Comparison of ENCODE assay signal across 8 cellular contexts in genomic region chr17:38701504-38702165, GRCh38. TPM values are rescaled to one million over a fixed set of nuclear protein-coding genes. Genes with fewer than 3 reads are reported as not detected.
DNase-seq lines count a peak whose midpoint lies in the region; ATAC-seq, FAIRE-seq and TF ChIP-seq lines count a peak whose summit lies in the region.

No MANE protein-coding gene starts in this region.

- H3K36me3 ChIP-seq in esophagus squamous epithelium (no peaks in the 10 kb centered on the region), osteoblast (ENCODE audit: insufficient read depth, low read length) (no peaks in the 10 kb centered on the region), upper lobe of left lung (no peaks in the 10 kb centered on the region)

- H3K4me3 ChIP-seq in esophagus squamous epithelium, result peak overlapping the region; percentile 76 to 94 (median 90)
- H3K4me3 ChIP-seq in osteoblast (ENCODE audit: insufficient read depth, low read length), result peak overlapping the region; percentile 91
- peak overlapping the region; percentile 42 to 97 (median 93) for H3K4me3 ChIP-seq in upper lobe of left lung

- 3% methylated on average over 7 of the region's 25 CpGs; no CpG with 5 or more reads in 1 of the 2 donors for WGBS in esophagus squamous epithelium, 2 donors
- WGBS in upper lobe of left lung, 2 donors, result 0 to 2% methylated on average over 5 to 20 of the region's 25 CpGs

- no peak for TF ChIP-seq CTCF in esophagus squamous epithelium (IDR thresholded peaks at IDR 0.05)
- no peak for TF ChIP-seq CTCF in osteoblast (IDR thresholded peaks at IDR 0.05; ENCODE audit: extremely low read depth, low read depth, low read length)
- no peak for TF ChIP-seq CTCF in upper lobe of left lung (IDR thresholded peaks at IDR 0.05)
- no peak for TF ChIP-seq CTCF in D721Med (IDR thresholded peaks at IDR 0.05; ENCODE audit: insufficient read depth, missing control alignments)

- H3K79me2 ChIP-seq in osteoblast (ENCODE audit: insufficient read depth, low read length), result peaks cover 17% of the 10 kb centered on the region

- TF ChIP-seq POLR2A in H54 (IDR thresholded peaks at IDR 0.05; ENCODE audit: low read depth, low read length) (no peak), esophagus squamous epithelium (IDR thresholded peaks at IDR 0.05) (no peak), upper lobe of left lung (IDR thresholded peaks at IDR 0.05) (no peak)

- no peak for FAIRE-seq in H54 (lab: Jason Lieb, UNC)
- FAIRE-seq in D721Med (lab: Jason Lieb, UNC), result no peak

- peak overlapping the region; percentile 96 to 98 (median 96) for H3K27ac ChIP-seq in esophagus squamous epithelium
- H3K27ac ChIP-seq in osteoblast (ENCODE audit: low read depth, low read length), result peak overlapping the region; percentile 46
- H3K27ac ChIP-seq in upper lobe of left lung, result peak overlapping the region; percentile 94 to 98 (median 96)

- H2AFZ ChIP-seq in osteoblast (ENCODE audit: low read length), result peak overlapping the region; percentile 74

- no peaks in the 10 kb centered on the region for H3K27me3 ChIP-seq in esophagus squamous epithelium
- no peaks in the 10 kb centered on the region for H3K27me3 ChIP-seq in osteoblast (ENCODE audit: insufficient read depth, low read length)
- H3K27me3 ChIP-seq in upper lobe of left lung, result peaks cover 0 to 3% (median 0%) of the 10 kb centered on the region in 4 donors

- peak overlapping the region; percentile 84 for H3K4me2 ChIP-seq in osteoblast (ENCODE audit: insufficient read depth, low read length)

- TF ChIP-seq EP300 in upper lobe of left lung (IDR thresholded peaks at IDR 0.05), result peak in 2 of 4 donors; percentile 27 to 40

- intact Hi-C loops in esophagus squamous epithelium (cut with DNase I), result no loop called here

- DNase-seq in Daoy (ENCODE audit: low read depth), result peak; percentile 61
- peak; percentile 71 for DNase-seq in H54 (ENCODE audit: insufficient read length, low spot score)
- DNase-seq in NCI-H748 (lab: John Stamatoyannopoulos, UW; ENCODE audit: unreplicated experiment), result peak; percentile 74
- peak; percentile 81 for DNase-seq in activated T-cell treated with anti-CD3 and anti-CD28 coated beads for 24 hours (ENCODE audit: low read depth)
- DNase-seq in esophagus squamous epithelium (lab: John Stamatoyannopoulos, UW), result no peak
- peak; percentile 89 for DNase-seq in osteoblast (ENCODE audit: insufficient read length, low spot score, missing footprints)
- peak in 1 of 2 donors; percentile 55 for DNase-seq in upper lobe of left lung
- DNase-seq in D721Med (ENCODE audit: insufficient read length, low spot score), result no peak

- H4K20me1 ChIP-seq in osteoblast (ENCODE audit: insufficient read depth, low read length), result peaks cover 6% of the 10 kb centered on the region

- H3K4me1 ChIP-seq in esophagus squamous epithelium (peaks cover 10 to 63% (median 21%) of the 10 kb centered on the region in 3 donors), osteoblast (ENCODE audit: insufficient read depth, low read length) (peaks cover 39% of the 10 kb centered on the region), upper lobe of left lung (peaks cover 34 to 58% (median 46%) of the 10 kb centered on the region in 4 donors)

- H3K9me3 ChIP-seq in esophagus squamous epithelium (no peaks in the 10 kb centered on the region), osteoblast (ENCODE audit: low read depth, low read length) (no peaks in the 10 kb centered on the region), upper lobe of left lung (no peaks in the 10 kb centered on the region)

- peak in 1 of 2 donors; percentile 26 for ATAC-seq in upper lobe of left lung (ENCODE audit: low FRiP score in 2 of 2)

RNA-seq across cellular contexts. Expression of gene MLLT6, which starts 3.4 kb away (rescaled TPM):
- 12.4 and 12.9 TPM in 2 replicates for total RNA-seq in Daoy (2014; rRNA removed; shearing (Covaris generic))
- total RNA-seq in esophagus squamous epithelium (10 to 100 TPM; 30.6 to 79.7 (median 35.1) TPM), osteoblast (33.3 and 44.2 TPM in 2 replicates), upper lobe of left lung (100 to 1,000 TPM in 4 of 6 donors, 10 to 100 TPM in 2; 69.2 to 305 (median 122) TPM)

RNA-seq across cellular contexts. Expression of gene EPOP, which starts 26.9 kb away (rescaled TPM):
- total RNA-seq in Daoy (2014; rRNA removed; shearing (Covaris generic)), result 7.0 and 8.2 TPM in 2 replicates
- total RNA-seq in esophagus squamous epithelium (1 to 10 TPM; 1.8 to 3.2 (median 2.8) TPM), osteoblast (1.2 and 2.2 TPM in 2 replicates), upper lobe of left lung (1 to 10 TPM; 1.1 to 2.3 (median 1.8) TPM)

RNA-seq across cellular contexts. Expression of gene CISD3, which starts 28.5 kb away (rescaled TPM):
- 0.57 and 3.4 TPM in 2 replicates for total RNA-seq in Daoy (2014; rRNA removed; shearing (Covaris generic))
- total RNA-seq in esophagus squamous epithelium (1 to 10 TPM; 4.9 to 8.3 (median 7.8) TPM), osteoblast (3.5 and 3.6 TPM in 2 replicates), upper lobe of left lung (10 to 100 TPM in 4 of 6 donors, 1 to 10 TPM in 2; 6.3 to 49.7 (median 15.9) TPM)

RNA-seq across cellular contexts. Expression of gene PCGF2, which starts 46.5 kb away (rescaled TPM):
- total RNA-seq in Daoy (2014; rRNA removed; shearing (Covaris generic)), result 3.3 and 3.5 TPM in 2 replicates
- 10 to 100 TPM in 1 of 4 donors, 1 to 10 TPM in 3; 2.5 to 11.8 (median 3.4) TPM for total RNA-seq in esophagus squamous epithelium
- total RNA-seq in osteoblast, result 3.3 and 5.0 TPM in 2 replicates
- 10 to 100 TPM; 14.6 to 51.7 (median 31.9) TPM for total RNA-seq in upper lobe of left lung

RNA-seq across cellular contexts. Expression of gene PSMB3, which starts 50.9 kb away (rescaled TPM):
- 524 and 545 TPM in 2 replicates for total RNA-seq in Daoy (2014; rRNA removed; shearing (Covaris generic))
- 100 to 1,000 TPM; 128 to 177 (median 145) TPM for total RNA-seq in esophagus squamous epithelium
- total RNA-seq in osteoblast, result 235 and 267 TPM in 2 replicates
- 100 to 1,000 TPM in 2 of 6 donors, 10 to 100 TPM in 4; 61.8 to 157 (median 79.2) TPM for total RNA-seq in upper lobe of left lung

Comparison
In these comparisons a context has a peak if more than half of its experiments do, and no peak if none do; other contexts are left out.
1. DNase-seq: peak in Daoy (single experiment), H54 (single experiment), NCI-H748 (single experiment), activated T-cell treated with anti-CD3 and anti-CD28 coated beads for 24 hours (single experiment) and osteoblast (single experiment); none in esophagus squamous epithelium (single experiment) and D721Med (single experiment).
2. H3K27ac ChIP-seq: peak in every context shown above with its lines; median percentile 96 in esophagus squamous epithelium; 96 in upper lobe of left lung; 46 in osteoblast.
3. Peak in every context shown above with its lines, with median percentiles within 50 percentile points of each other: H3K4me3 ChIP-seq.